In the genomic region with DNA sequence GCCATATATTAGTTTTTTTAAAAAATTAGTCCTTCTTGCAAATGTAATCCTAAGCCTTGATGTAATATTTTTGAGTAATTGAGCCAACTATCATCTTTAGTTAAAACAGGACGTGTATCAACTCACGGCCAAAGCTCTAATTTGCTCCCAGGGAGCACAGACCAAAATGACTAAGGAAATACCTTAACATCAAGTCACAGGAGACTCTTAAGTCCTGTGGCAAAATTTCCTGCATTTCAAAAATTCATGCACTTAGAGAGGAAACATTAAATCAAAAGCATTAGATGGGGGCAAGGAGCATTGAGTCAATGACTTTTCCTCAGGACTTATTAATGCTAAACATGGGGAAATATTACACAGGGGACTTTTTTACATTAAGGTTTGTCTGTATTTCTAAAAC, we compare ENCODE assay signal across 15 cellular contexts. TPM values are rescaled to one million over a fixed set of nuclear protein-coding genes. Genes with fewer than 3 reads are reported as not detected.
DNase-seq lines count a peak whose midpoint lies in the region; ATAC-seq and TF ChIP-seq lines count a peak whose summit lies in the region.
"Had no signal": no experiment of that assay in that cellular context is flagged by ENCODE, and none has a peak within 500 bp of the region (broad histone marks: within the 10 kb centered on the region; RNA-seq: fewer than 3 reads in every experiment).

No MANE protein-coding gene starts in this region.

- no peaks in the 10 kb centered on the region for H4K20me1 ChIP-seq in smooth muscle cell (ENCODE audit: low read depth)

- H3K4me2 ChIP-seq in smooth muscle cell, result no peak overlapping the region

- H2AFZ ChIP-seq in smooth muscle cell (ENCODE audit: low read depth), result no peak overlapping the region

- H3K9me3 ChIP-seq in RWPE2 (ENCODE audit: severe bottlenecking), result no peaks in the 10 kb centered on the region
- no peaks in the 10 kb centered on the region for H3K9me3 ChIP-seq in smooth muscle cell (replicated peaks; ENCODE audit: low read depth)
- no peaks in the 10 kb centered on the region for H3K9me3 ChIP-seq in gastroesophageal sphincter

- intact Hi-C loops in cardiac septum (cut with DNase I), result no loop called here

- peak; percentile 99 for ATAC-seq in RWPE2 (ENCODE audit: low read depth)
- ATAC-seq in HG02981 (IDR thresholded peaks at IDR 0.05; ENCODE audit: unreplicated experiment), result no peak
- ATAC-seq in gastroesophageal sphincter, result no peak

- no peak overlapping the region for H3K9ac ChIP-seq in smooth muscle cell (ENCODE audit: low read depth)

- no peak for TF ChIP-seq POLR2A in gastroesophageal sphincter (IDR thresholded peaks at IDR 0.05)

- no peak overlapping the region for H3K4me3 ChIP-seq in RWPE2 (ENCODE audit: severe bottlenecking)
- no peak overlapping the region for H3K4me3 ChIP-seq in fibroblast of mammary gland (ENCODE audit: control insufficient read depth, low read depth, low read length)
- no peak overlapping the region for H3K4me3 ChIP-seq in smooth muscle cell
- no peak overlapping the region for H3K4me3 ChIP-seq in gastroesophageal sphincter

- TF ChIP-seq CTCF in RWPE2 (IDR thresholded peaks at IDR 0.05; ENCODE audit: poor library complexity, severe bottlenecking) (no peak), fibroblast of mammary gland (conservative IDR thresholded peaks at IDR 0.05; ENCODE audit: control insufficient read depth, insufficient read depth, low read depth, low read length) (no peak), smooth muscle cell (IDR thresholded peaks at IDR 0.05; ENCODE audit: borderline replicate concordance, insufficient read depth, poor library complexity, severe bottlenecking) (no peak), gastroesophageal sphincter (IDR thresholded peaks at IDR 0.05) (no peak)

- H3F3A ChIP-seq in smooth muscle cell (ENCODE audit: low read depth), result no peaks in the 10 kb centered on the region

- peak; percentile 85 for DNase-seq in GM04503 (ENCODE audit: low read depth)
- DNase-seq in RWPE2 (ENCODE audit: low spot score), result no peak
- peak; percentile 85 for DNase-seq in fibroblast of mammary gland (ENCODE audit: low read depth)
- DNase-seq in smooth muscle cell (lab: John Stamatoyannopoulos, UW; ENCODE audit: unreplicated experiment), result no peak
- DNase-seq in cardiac septum (ENCODE audit: low spot score), result no peak
- DNase-seq in SHP77 treated with DMSO at 0.1 percent for 48 hours (lab: John Stamatoyannopoulos, UW), result no peak
- DNase-seq: CD8-positive, alpha-beta memory T cell; KBM-7; NCI-H1694 treated with DMSO at 0.1 percent for 48 hours; NCI-H510A treated with DMSO at 0.1 percent for 48 hours; posterior cingulate gyrus had no signal

- TF ChIP-seq EP300 in gastroesophageal sphincter (IDR thresholded peaks at IDR 0.05), result no peak

- WGBS in smooth muscle cell (ENCODE audit: low lambda C conversion rate), result 32% methylated on average over 2 of the region's 2 CpGs
- 32 to 48% methylated on average over 2 of the region's 2 CpGs for WGBS in gastroesophageal sphincter (ENCODE audit: low coverage in 1 of 2), 2 donors

- H3K27me3 ChIP-seq in RWPE2 (ENCODE audit: insufficient read depth, poor library complexity, severe bottlenecking) (no peaks in the 10 kb centered on the region), smooth muscle cell (ENCODE audit: low read depth) (no peaks in the 10 kb centered on the region), gastroesophageal sphincter (no peaks in the 10 kb centered on the region)

- H3K36me3 ChIP-seq in RWPE2 (ENCODE audit: low read depth) (no peaks in the 10 kb centered on the region), smooth muscle cell (ENCODE audit: low read depth) (no peaks in the 10 kb centered on the region), gastroesophageal sphincter (no peaks in the 10 kb centered on the region)

- H3K27ac ChIP-seq in RWPE2 (ENCODE audit: poor library complexity, severe bottlenecking) (peak overlapping the region; percentile 97), smooth muscle cell (ENCODE audit: low read depth) (peak overlapping the region; percentile 48), gastroesophageal sphincter (no peak overlapping the region)

- H3K4me1 ChIP-seq in RWPE2 (ENCODE audit: insufficient read depth, poor library complexity, severe bottlenecking) (peaks cover 27% of the 10 kb centered on the region), smooth muscle cell (ENCODE audit: low read depth) (no peaks in the 10 kb centered on the region), gastroesophageal sphincter (no peaks in the 10 kb centered on the region)

- H3K79me2 ChIP-seq in smooth muscle cell (ENCODE audit: low read depth), result no peaks in the 10 kb centered on the region

RNA-seq across cellular contexts. Expression of gene IQCJ, which starts 8.7 kb away (rescaled TPM):
- total RNA-seq in smooth muscle cell, result not detected in 2 replicates
- not detected in 2 replicates for polyA plus RNA-seq in smooth muscle cell
- 0.35 TPM for total RNA-seq in cardiac septum
- not detected for total RNA-seq in gastroesophageal sphincter
- total RNA-seq: CD8-positive, alpha-beta memory T cell; dermis microvascular lymphatic vessel endothelial cell had no signal
- polyA plus RNA-seq: CD8-positive, alpha-beta memory T cell; urinary bladder had no signal

Comparison
In these comparisons a context has a peak if more than half of its experiments do, and no peak if none do; other contexts are left out.
1. DNase-seq: peak in GM04503 (single experiment) and fibroblast of mammary gland (single experiment); none in RWPE2 (single experiment), smooth muscle cell (single experiment), cardiac septum (single experiment) and SHP77 treated with DMSO at 0.1 percent for 48 hours (single experiment).
2. H3K27ac ChIP-seq: peak in RWPE2 (single experiment) and smooth muscle cell (single experiment); none in gastroesophageal sphincter (0 of 4).